Comparison of ENCODE assay signal across 8 cellular contexts in the genomic region with DNA sequence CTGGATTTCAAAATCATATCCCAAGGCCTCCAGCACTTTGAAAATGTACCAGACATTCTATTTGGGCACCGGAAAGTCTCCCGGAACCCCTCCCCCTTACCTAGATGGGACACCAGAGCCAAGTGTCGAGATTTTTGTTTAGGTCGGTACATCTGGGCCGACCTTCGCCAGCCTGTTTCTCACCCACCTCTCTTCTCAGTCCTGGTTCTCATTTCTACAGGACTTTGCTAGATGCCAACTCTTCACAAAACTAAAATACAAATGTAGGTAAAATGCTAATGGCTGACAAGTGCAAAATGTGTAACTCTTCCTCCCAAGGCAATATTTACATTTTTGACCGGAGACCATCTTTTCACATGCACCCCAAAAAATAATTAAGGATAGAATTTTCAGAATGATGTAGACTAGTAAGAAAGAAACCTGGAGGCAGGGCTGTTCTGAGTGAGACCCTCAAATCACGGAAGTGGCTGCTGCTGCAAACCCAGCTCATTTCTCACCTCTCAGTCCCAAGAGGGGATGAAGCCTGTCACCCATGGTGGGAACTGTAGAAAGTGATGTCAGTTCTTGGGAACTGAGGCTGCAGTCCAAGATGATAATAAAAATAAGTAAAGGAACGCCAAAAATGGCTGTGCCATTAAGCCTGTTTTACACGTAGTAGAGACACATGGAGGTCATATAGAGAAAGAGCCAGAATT. TPM values are rescaled to one million over a fixed set of nuclear protein-coding genes. Genes with fewer than 3 reads are reported as not detected.
DNase-seq lines count a peak whose midpoint lies in the region; ATAC-seq and TF ChIP-seq lines count a peak whose summit lies in the region.
"Not testable (repeated sequence)": the region's sequence is repeated elsewhere in the genome, so short reads cannot be mapped to it uniquely, and the experiment has no call there.

No MANE protein-coding gene starts in this region.

- H3F3A ChIP-seq in neural progenitor cell (ENCODE audit: low read depth): not testable (repeated sequence)

- not testable (repeated sequence) for H3K4me3 ChIP-seq in Caco-2 (ENCODE audit: low read depth, low read length)
- H3K4me3 ChIP-seq in LNCaP clone FGC (ENCODE audit: low read depth, low read length) (peak overlapping the region; percentile 57), iPS-18a (ENCODE audit: low read length) (peak overlapping the region; percentile 81), neural progenitor cell (peak overlapping the region; percentile 59), testis (peak overlapping the region; percentile 54 to 67)

- not testable (repeated sequence) for H3K36me3 ChIP-seq in Caco-2 (ENCODE audit: control insufficient read depth, insufficient read depth, low read length); iPS-18a (ENCODE audit: control insufficient read depth, low read depth, low read length); neural progenitor cell; testis (ENCODE audit: low read depth, missing control alignments)

- H3K4me3 Mint-ChIP-seq in Caco-2 (ENCODE audit: unreplicated experiment): peak overlapping the region; percentile 95
- peak overlapping the region; percentile 82 for H3K4me3 Mint-ChIP-seq in activated CD8-positive, alpha-beta T cell treated with anti-CD3 and anti-CD28 coated beads for 36 hours
- peak overlapping the region; percentile 93 for H3K4me3 Mint-ChIP-seq in neural progenitor cell

- not testable (repeated sequence) for TF ChIP-seq CTCF in Caco-2 (IDR thresholded peaks at IDR 0.05; ENCODE audit: insufficient read depth in 1 of 2, low read depth in 1 of 2, low read length in 1 of 2, severe bottlenecking in 1 of 2, unreplicated experiment in 1 of 2); LNCaP clone FGC (IDR thresholded peaks at IDR 0.05; ENCODE audit: control insufficient read depth, extremely low read depth, insufficient read depth); neural progenitor cell (IDR thresholded peaks at IDR 0.05); testis (IDR thresholded peaks at IDR 0.05)
- peak; percentile 49 for TF ChIP-seq CTCF in activated CD8-positive, alpha-beta T cell treated with anti-CD3 and anti-CD28 coated beads for 36 hours (IDR thresholded peaks at IDR 0.05)

- CTCF ChIA-PET in Caco-2 (lab: Charles Lee): not testable (repeated sequence)
- CTCF ChIA-PET in activated CD8-positive, alpha-beta T cell treated with anti-CD3 and anti-CD28 coated beads for 36 hours (lab: Charles Lee): interaction anchor here (1.1 to 1.6 kb wide), 3 partner anchors 10 to 53 kb away, joined by 3 to 5 read pairs (median 3); no protein-coding TSS in a partner anchor

- H3K4me1 Mint-ChIP-seq in Caco-2 (ENCODE audit: low read depth, unreplicated experiment); activated CD8-positive, alpha-beta T cell treated with anti-CD3 and anti-CD28 coated beads for 36 hours (ENCODE audit: low read depth): not testable (repeated sequence)
- H3K4me1 Mint-ChIP-seq in neural progenitor cell: peaks cover 10% of the 10 kb centered on the region

- POLR2A ChIA-PET in Caco-2 (lab: Charles Lee); activated CD8-positive, alpha-beta T cell treated with anti-CD3 and anti-CD28 coated beads for 36 hours (lab: Charles Lee): not testable (repeated sequence)

- H3K27ac ChIP-seq in cingulate gyrus (ENCODE audit: low read depth, low read length) (peak overlapping the region; percentile 70), testis (peak overlapping the region; percentile 56 to 90)
- H3K27ac ChIP-seq in iPS-18a (ENCODE audit: low read length); neural progenitor cell: not testable (repeated sequence)

- not testable (repeated sequence) for H3K27me3 ChIP-seq in Caco-2 (replicated peaks; ENCODE audit: control insufficient read depth, insufficient read depth, low read length); iPS-18a (ENCODE audit: control insufficient read depth, insufficient read depth, low read length); neural progenitor cell; testis

- not testable (repeated sequence) for H3K9me3 Mint-ChIP-seq in Caco-2 (ENCODE audit: unreplicated experiment); activated CD8-positive, alpha-beta T cell treated with anti-CD3 and anti-CD28 coated beads for 36 hours; neural progenitor cell

- peak overlapping the region; percentile 98 for H2AFZ ChIP-seq in neural progenitor cell (replicated peaks)

- 41 to 44% methylated on average over 10 of the region's 10 CpGs for WGBS in testis, 2 donors

- H3K4me1 ChIP-seq in Caco-2; iPS-18a (ENCODE audit: control insufficient read depth, low read depth, low read length); neural progenitor cell; testis: not testable (repeated sequence)

- H4K20me1 ChIP-seq in neural progenitor cell (ENCODE audit: low read depth): not testable (repeated sequence)

- peak overlapping the region; percentile 90 for H3K27ac Mint-ChIP-seq in Caco-2 (ENCODE audit: unreplicated experiment)
- H3K27ac Mint-ChIP-seq in activated CD8-positive, alpha-beta T cell treated with anti-CD3 and anti-CD28 coated beads for 36 hours: peak overlapping the region; percentile 75
- peak overlapping the region; percentile 80 for H3K27ac Mint-ChIP-seq in neural progenitor cell

- H3K36me3 Mint-ChIP-seq in Caco-2 (ENCODE audit: insufficient read depth, unreplicated experiment); activated CD8-positive, alpha-beta T cell treated with anti-CD3 and anti-CD28 coated beads for 36 hours (ENCODE audit: low read depth); neural progenitor cell: not testable (repeated sequence)

- DNase-seq in Caco-2; LNCaP clone FGC (ENCODE audit: low read depth); activated CD8-positive, alpha-beta T cell treated with anti-CD3 and anti-CD28 coated beads for 36 hours; neural progenitor cell (ENCODE audit: low spot score); testis: not testable (repeated sequence)

- intact Hi-C loops in Caco-2 (cut with micrococcal nuclease; ENCODE audit: unreplicated experiment): loop anchor here (1.0 kb wide), 1 partner anchor 23 kb away; no protein-coding TSS in a partner anchor
- intact Hi-C loops in activated CD8-positive, alpha-beta T cell treated with anti-CD3 and anti-CD28 coated beads for 36 hours (cut with micrococcal nuclease): loop anchor here (2.0 kb wide), 1 partner anchor 22 kb away; no protein-coding TSS in a partner anchor
- intact Hi-C loops in testis (cut with DNase I; ENCODE audit: low total_unique reads): not testable (repeated sequence)

- peak overlapping the region; percentile 93 for H3K4me2 ChIP-seq in neural progenitor cell

- not testable (repeated sequence) for H3K9me3 ChIP-seq in Caco-2; iPS-18a (ENCODE audit: control insufficient read depth, low read depth, low read length); neural progenitor cell (ENCODE audit: low read depth); testis

- not testable (repeated sequence) for H3K9ac ChIP-seq in iPS-18a (ENCODE audit: low read length); neural progenitor cell

- not testable (repeated sequence) for BruUV-seq in Caco-2 (replicated peaks; lab: Mats Ljungman, UMichigan)

- H3K27me3 Mint-ChIP-seq in Caco-2 (ENCODE audit: insufficient read depth, unreplicated experiment); activated CD8-positive, alpha-beta T cell treated with anti-CD3 and anti-CD28 coated beads for 36 hours: not testable (repeated sequence)
- H3K27me3 Mint-ChIP-seq in neural progenitor cell (ENCODE audit: insufficient read depth, low read depth): peaks cover 15% of the 10 kb centered on the region

- not testable (repeated sequence) for TF ChIP-seq POLR2A in testis (IDR thresholded peaks at IDR 0.05)

- H3K79me2 ChIP-seq in neural progenitor cell (ENCODE audit: low read depth): not testable (repeated sequence)

- ATAC-seq in GM21723 (IDR thresholded peaks at IDR 0.05; ENCODE audit: unreplicated experiment): peak; percentile 23
- ATAC-seq in activated CD8-positive, alpha-beta T cell treated with anti-CD3 and anti-CD28 coated beads for 36 hours: peak; percentile 9

RNA-seq across cellular contexts. Expression of gene CARMIL3, which starts 14.7 kb away (rescaled TPM):
- total RNA-seq in Caco-2 (2022) (0.88 and 1.00 TPM in 2 replicates), neural progenitor cell (ENCODE audit: low replicate concordance) (0.77 and 1.4 TPM in 2 replicates), testis (1 to 10 TPM; 7.7 to 8.6 TPM)
- under 1 TPM; 0.63 to 0.83 TPM for total RNA-seq in activated CD8-positive, alpha-beta T cell treated with anti-CD3 and anti-CD28 coated beads for 36 hours
- 6.8 TPM for polyA plus RNA-seq in testis (ENCODE audit: insufficient read depth, low read depth, low replicate concordance)

RNA-seq across cellular contexts. Expression of gene CPNE6, which starts 34.3 kb away (rescaled TPM):
- not detected in 2 replicates for total RNA-seq in Caco-2 (2022)
- total RNA-seq in activated CD8-positive, alpha-beta T cell treated with anti-CD3 and anti-CD28 coated beads for 36 hours: not detected
- total RNA-seq in neural progenitor cell (ENCODE audit: low replicate concordance): not detected in 2 replicates
- under 1 TPM; 0.12 to 0.71 TPM for total RNA-seq in testis
- polyA plus RNA-seq in testis (ENCODE audit: insufficient read depth, low read depth, low replicate concordance): 5.7 TPM

RNA-seq across cellular contexts. Expression of gene DHRS4L2, which starts 48.4 kb away (rescaled TPM):
- total RNA-seq in Caco-2 (2022) (7.2 and 7.8 TPM in 2 replicates), neural progenitor cell (ENCODE audit: low replicate concordance) (3.6 and 7.4 TPM in 2 replicates), testis (10 to 100 TPM; 15.7 to 23.4 TPM)
- total RNA-seq in activated CD8-positive, alpha-beta T cell treated with anti-CD3 and anti-CD28 coated beads for 36 hours: 10 to 100 TPM; 20.8 to 24.3 TPM
- polyA plus RNA-seq in testis (ENCODE audit: insufficient read depth, low read depth, low replicate concordance): 22.4 TPM

RNA-seq across cellular contexts. Expression of gene PCK2, which starts 57.0 kb away (rescaled TPM):
- total RNA-seq in Caco-2 (2022) (132 and 146 TPM in 2 replicates), neural progenitor cell (ENCODE audit: low replicate concordance) (11.1 and 26.6 TPM in 2 replicates), testis (10 to 100 TPM; 20.7 to 30.6 TPM)
- 10 to 100 TPM; 90.3 to 93.1 TPM for total RNA-seq in activated CD8-positive, alpha-beta T cell treated with anti-CD3 and anti-CD28 coated beads for 36 hours
- polyA plus RNA-seq in testis (ENCODE audit: insufficient read depth, low read depth, low replicate concordance): 43.6 TPM
